Comparison of ENCODE assay signal across 3 cellular contexts in genomic region chr6:63798378-63798777, GRCh38.
"Had no signal": no experiment of that assay in that cellular context is flagged by ENCODE, and none has a peak within 500 bp of the region (broad histone marks: within the 10 kb centered on the region; RNA-seq: fewer than 3 reads in every experiment).

No MANE protein-coding gene starts in this region.

- ATAC-seq: GM12878 had no signal

- H3K4me3 ChIP-seq: GM12878 had no signal

- DNase-seq: GDM1, GF-D8 had no signal
